ENCODE assay signal across 8 cellular contexts in genomic region chr11:115503083-115503885, GRCh38. TPM values are rescaled to one million over a fixed set of nuclear protein-coding genes. Genes with fewer than 3 reads are reported as not detected.
DNase-seq lines count a peak whose midpoint lies in the region; ATAC-seq, FAIRE-seq and TF ChIP-seq lines count a peak whose summit lies in the region.

No MANE protein-coding gene starts in this region.

- TF ChIP-seq CTCF in KMS-11 (conservative IDR thresholded peaks at IDR 0.05; ENCODE audit: low read depth, low read length) (no peak), RWPE2 (IDR thresholded peaks at IDR 0.05; ENCODE audit: poor library complexity, severe bottlenecking) (peak; percentile 34), kidney (IDR thresholded peaks at IDR 0.05; ENCODE audit: borderline replicate concordance, extremely low read depth, insufficient read depth) (peak; percentile 47)

- H3K4me3 ChIP-seq in KMS-11 (IDR thresholded peaks at IDR 0.05; ENCODE audit: insufficient read depth, low read depth, low read length) (no peak overlapping the region), RWPE2 (ENCODE audit: severe bottlenecking) (peak overlapping the region; percentile 34), kidney (ENCODE audit: low read length in 2 of 2) (peak overlapping the region; percentile 76 to 91), skeletal muscle tissue (ENCODE audit: low read length in 3 of 3) (peak overlapping the region; percentile 86 to 93 (median 90))

- peak; percentile 0 for DNase-seq in ELR (ENCODE audit: low read depth)
- no peak for DNase-seq in RWPE2 (ENCODE audit: low spot score)
- DNase-seq in central memory CD4-positive, alpha-beta T cell, result peak; percentile 7
- peak; percentile 90 for DNase-seq in kidney

- H3K79me2 ChIP-seq in KMS-11 (ENCODE audit: insufficient read depth, low read depth), result peaks cover 55% of the 10 kb centered on the region; the same call in 1 of the 2 replicates

- ATAC-seq in RWPE2 (ENCODE audit: low read depth), result peak; percentile 48
- no peak for ATAC-seq in GM21717 (IDR thresholded peaks at IDR 0.05; ENCODE audit: unreplicated experiment)
- ATAC-seq in HG03521 (IDR thresholded peaks at IDR 0.05; ENCODE audit: unreplicated experiment), result no peak

- H3K4me1 ChIP-seq in KMS-11 (ENCODE audit: low read depth, poor library complexity, severe bottlenecking) (peaks cover 25% of the 10 kb centered on the region), RWPE2 (ENCODE audit: insufficient read depth, poor library complexity, severe bottlenecking) (no peaks in the 10 kb centered on the region), kidney (ENCODE audit: control insufficient read depth in 1 of 2, insufficient read depth in 1 of 2, low read depth in 1 of 2, low read length in 2 of 2) (peaks cover 0 to 5% of the 10 kb centered on the region in 2 donors), skeletal muscle tissue (ENCODE audit: control insufficient read depth in 3 of 3, insufficient read depth in 3 of 3, low read length in 3 of 3) (peaks cover 13 to 19% (median 16%) of the 10 kb centered on the region in 3 donors)

- intact Hi-C loops in kidney (cut with DNase I), result no loop called here

- H3K9me3 ChIP-seq in RWPE2 (ENCODE audit: severe bottlenecking) (no peaks in the 10 kb centered on the region), kidney (ENCODE audit: control insufficient read depth in 1 of 2, low read length in 2 of 2) (no peaks in the 10 kb centered on the region), skeletal muscle tissue (ENCODE audit: control insufficient read depth in 3 of 3, low read length in 3 of 3) (no peaks in the 10 kb centered on the region)

- H3K27me3 ChIP-seq in KMS-11 (ENCODE audit: insufficient read depth, low read depth) (no peaks in the 10 kb centered on the region; the same call in 1 of the 2 replicates), RWPE2 (ENCODE audit: insufficient read depth, poor library complexity, severe bottlenecking) (peaks cover 77% of the 10 kb centered on the region), skeletal muscle tissue (ENCODE audit: control insufficient read depth in 3 of 3, insufficient read depth in 3 of 3, low read length in 3 of 3) (peaks cover 7 to 14% (median 7%) of the 10 kb centered on the region in 3 donors)

- FAIRE-seq in kidney (lab: Jason Lieb, UNC), result no peak

- H3K4me2 ChIP-seq in KMS-11, result peak overlapping the region; percentile 51; the same call in 1 of the 2 replicates

- H3K36me3 ChIP-seq in KMS-11 (ENCODE audit: insufficient read depth), result no peaks in the 10 kb centered on the region
- no peaks in the 10 kb centered on the region for H3K36me3 ChIP-seq in RWPE2 (ENCODE audit: low read depth)
- H3K36me3 ChIP-seq in kidney (ENCODE audit: control insufficient read depth in 1 of 2, insufficient read depth in 2 of 2, low read length in 2 of 2), result no peaks in the 10 kb centered on the region
- no peaks in the 10 kb centered on the region for H3K36me3 ChIP-seq in skeletal muscle tissue (ENCODE audit: control insufficient read depth in 3 of 3, insufficient read depth in 3 of 3, low read length in 3 of 3)

- peak overlapping the region; percentile 18; the same call in 1 of the 2 replicates for H2AFZ ChIP-seq in KMS-11 (ENCODE audit: low read depth)

- peak overlapping the region; percentile 65 for H3K27ac ChIP-seq in KMS-11
- no peak overlapping the region for H3K27ac ChIP-seq in RWPE2 (ENCODE audit: poor library complexity, severe bottlenecking)
- H3K27ac ChIP-seq in kidney (ENCODE audit: low read depth in 2 of 2, low read length in 2 of 2), result no peak overlapping the region
- peak overlapping the region; percentile 74 for H3K27ac ChIP-seq in skeletal muscle tissue (ENCODE audit: low read depth, low read length)

- H3K9ac ChIP-seq in KMS-11, result peak overlapping the region; percentile 69
- H3K9ac ChIP-seq in kidney (ENCODE audit: low read length in 2 of 2), result peak overlapping the region in 1 of 2 donors; percentile 52
- peak overlapping the region; percentile 37 to 87 (median 72) for H3K9ac ChIP-seq in skeletal muscle tissue (ENCODE audit: low read depth in 1 of 3, low read length in 3 of 3)

- H4K20me1 ChIP-seq in KMS-11 (ENCODE audit: insufficient read depth), result no peaks in the 10 kb centered on the region

RNA-seq across cellular contexts. Expression of gene CADM1, which starts 0.9 kb away (rescaled TPM):
- total RNA-seq in kidney (33.5 TPM), skeletal muscle tissue (35.0 TPM)
- 24.0 TPM for polyA plus RNA-seq in kidney (ENCODE audit: insufficient read depth, low read depth, low replicate concordance)

Comparison
In these comparisons a context has a peak if more than half of its experiments do, and no peak if none do; other contexts are left out.
1. H3K27ac ChIP-seq: peak in KMS-11 (single experiment) and skeletal muscle tissue (single experiment); none in RWPE2 (single experiment) and kidney (0 of 2).